16 cellular contexts compared by ENCODE assay signal in genomic region chr21:42747746-42748351, GRCh38.
A peak's percentile ranks its signal among the peaks of the same experiment; 100 is the strongest.
DNase-seq lines count a peak whose midpoint lies in the region; ATAC-seq, FAIRE-seq and TF ChIP-seq lines count a peak whose summit lies in the region.
"Had no signal": no experiment of that assay in that cellular context is flagged by ENCODE, and none has a peak within 500 bp of the region (broad histone marks: within the 10 kb centered on the region; RNA-seq: fewer than 3 reads in every experiment).

No MANE protein-coding gene starts in this region.

- H3K27ac ChIP-seq in Peyer's patch (peak overlapping the region; percentile 55 to 69 (median 66)), gastroesophageal sphincter (peak overlapping the region; percentile 44 to 93 (median 86)), trophoblast cell (ENCODE audit: low read depth, low read length) (no peak overlapping the region)

- H3K4me3 ChIP-seq in Peyer's patch (no peak overlapping the region), gastroesophageal sphincter (no peak overlapping the region), trophoblast cell (ENCODE audit: low read depth, low read length) (no peak overlapping the region)

- no peaks in the 10 kb centered on the region for H3K36me3 Mint-ChIP-seq in CD14-positive monocyte
- H3K36me3 Mint-ChIP-seq: naive B cell had no signal

- WGBS in gastroesophageal sphincter (ENCODE audit: low coverage in 1 of 2), 2 donors, result 36 to 61% methylated on average over 6 to 13 of the region's 15 CpGs
- no CpG with 5 or more reads among the region's 15 CpGs for WGBS in trophoblast cell (ENCODE audit: extremely low coverage, insufficient coverage, insufficient read length)

- POLR2A ChIA-PET in GM10248 (lab: Yijun Ruan, JAX), result no interaction called here

- peaks cover 0 to 6% (median 1%) of the 10 kb centered on the region in 3 donors for H3K27me3 Mint-ChIP-seq in CD14-positive monocyte (ENCODE audit: low read depth in 3 of 3)
- H3K27me3 Mint-ChIP-seq: activated CD4-positive, alpha-beta T cell treated with anti-CD3 and anti-CD28 coated beads for 36 hours had no signal

- no peak overlapping the region for H2BK120ac ChIP-seq in trophoblast cell (ENCODE audit: insufficient read depth, low read length, poor library complexity)

- no peak for FAIRE-seq in GM19239 (lab: Jason Lieb, UNC)
- FAIRE-seq: bronchial epithelial cell had no signal

- no peak for TF ChIP-seq EP300 in gastroesophageal sphincter (IDR thresholded peaks at IDR 0.05)

- no peak overlapping the region for H3K9ac ChIP-seq in trophoblast cell (ENCODE audit: low read length)

- H3K14ac ChIP-seq in trophoblast cell (ENCODE audit: low read length), result peak overlapping the region; percentile 42

- peaks cover 33% of the 10 kb centered on the region for H3K4me1 Mint-ChIP-seq in CD14-positive monocyte

- DNase-seq in CD14-positive monocyte (ENCODE audit: low spot score), result no peak
- peak in 1 of 3 donors; percentile 40 for DNase-seq in Peyer's patch
- DNase-seq in trophoblast cell, result no peak
- DNase-seq in GM10248 (ENCODE audit: extremely low spot score), result no peak
- no peak for DNase-seq in GM19239 (ENCODE audit: insufficient read length, low spot score)
- DNase-seq: activated naive CD4-positive, alpha-beta T cell treated with anti-CD3 and anti-CD28 coated beads, Interleukin-2, amount 50 U/mL, for 16 hours; effector CD8-positive, alpha-beta T cell; IMR-90; naive B cell; NCI-H2081; NCI-H524 had no signal

- no peak overlapping the region for H3K4ac ChIP-seq in trophoblast cell (ENCODE audit: low read depth, low read length)

- H2BK5ac ChIP-seq in trophoblast cell (ENCODE audit: low read depth, low read length, poor library complexity), result no peak overlapping the region

- peak overlapping the region; percentile 35 for H4K12ac ChIP-seq in trophoblast cell (ENCODE audit: low read depth, low read length)

- CTCF ChIA-PET in GM10248 (lab: Yijun Ruan, JAX), result interaction anchor here (1.0 kb wide), 1 partner anchor 40 kb away, joined by 3 read pairs; no protein-coding TSS in a partner anchor

- no peaks in the 10 kb centered on the region for H3K27me3 ChIP-seq in Peyer's patch
- no peaks in the 10 kb centered on the region for H3K27me3 ChIP-seq in gastroesophageal sphincter
- no peaks in the 10 kb centered on the region for H3K27me3 ChIP-seq in trophoblast cell (ENCODE audit: insufficient read depth, low read length)

- no peak for ATAC-seq in gastroesophageal sphincter
- no peak for ATAC-seq in GM21390 (IDR thresholded peaks at IDR 0.05; ENCODE audit: unreplicated experiment)
- ATAC-seq in GM18907 (IDR thresholded peaks at IDR 0.05; ENCODE audit: unreplicated experiment), result no peak

- H3K79me1 ChIP-seq in trophoblast cell (ENCODE audit: low read length), result no peaks in the 10 kb centered on the region

- H3K23ac ChIP-seq in trophoblast cell (ENCODE audit: low read length), result no peak overlapping the region

- peak overlapping the region; percentile 63 for H4K91ac ChIP-seq in trophoblast cell (ENCODE audit: low read depth, low read length)

- H2AFZ ChIP-seq in trophoblast cell (ENCODE audit: insufficient read depth, low read length, poor library complexity), result no peak overlapping the region

- intact Hi-C loops in CD14-positive monocyte (cut with micrococcal nuclease), result loop anchor here in 1 of 2 donors (2.0 kb wide), 1 partner anchor 19 kb away; no protein-coding TSS in a partner anchor

- TF ChIP-seq CTCF in CD14-positive monocyte (IDR thresholded peaks at IDR 0.05), result no peak
- no peak for TF ChIP-seq CTCF in Peyer's patch (IDR thresholded peaks at IDR 0.05)
- TF ChIP-seq CTCF in gastroesophageal sphincter (IDR thresholded peaks at IDR 0.05), result no peak
- TF ChIP-seq CTCF in GM10248 (IDR thresholded peaks at IDR 0.05; ENCODE audit: control extremely low read depth, extremely low read depth, low read depth, missing control alignments), result no peak

- H3K36me3 ChIP-seq in Peyer's patch, result peaks cover 0 to 65% (median 0%) of the 10 kb centered on the region in 3 donors
- peaks cover 0 to 32% of the 10 kb centered on the region in 2 donors for H3K36me3 ChIP-seq in gastroesophageal sphincter
- peaks cover 2 to 6% of the 10 kb centered on the region in 2 experiments for H3K36me3 ChIP-seq in trophoblast cell (ENCODE audit: control insufficient read depth in 1 of 2, insufficient read depth in 2 of 2, low read length in 2 of 2)

- peaks cover 0 to 28% (median 0%) of the 10 kb centered on the region in 4 donors for H3K4me1 ChIP-seq in Peyer's patch
- peaks cover 0 to 65% (median 18%) of the 10 kb centered on the region in 3 donors for H3K4me1 ChIP-seq in gastroesophageal sphincter
- peaks cover 9 to 12% of the 10 kb centered on the region in 2 experiments for H3K4me1 ChIP-seq in trophoblast cell (ENCODE audit: control insufficient read depth in 1 of 2, insufficient read depth in 2 of 2, low read length in 2 of 2)

- no peak overlapping the region for H3K4me3 Mint-ChIP-seq in CD14-positive monocyte

- H3K9me3 ChIP-seq in Peyer's patch, result no peaks in the 10 kb centered on the region
- H3K9me3 ChIP-seq in gastroesophageal sphincter, result no peaks in the 10 kb centered on the region
- no peaks in the 10 kb centered on the region for H3K9me3 ChIP-seq in trophoblast cell (ENCODE audit: insufficient read depth, low read depth, low read length)

- H3K4me2 ChIP-seq in trophoblast cell (ENCODE audit: low read length), result no peak overlapping the region

- H3K18ac ChIP-seq in trophoblast cell (ENCODE audit: low read length), result peak overlapping the region; percentile 7

- H2BK12ac ChIP-seq in trophoblast cell (ENCODE audit: low read length), result peak overlapping the region; percentile 51

- peaks cover 0 to 4% (median 0%) of the 10 kb centered on the region in 7 donors for H3K9me3 Mint-ChIP-seq in CD14-positive monocyte

- no peak overlapping the region for H4K8ac ChIP-seq in trophoblast cell (ENCODE audit: low read depth, low read length)

- peak overlapping the region; percentile 97 to 98 (median 98) for H3K27ac Mint-ChIP-seq in CD14-positive monocyte

- TF ChIP-seq POLR2A in Peyer's patch (IDR thresholded peaks at IDR 0.05), result no peak
- no peak for TF ChIP-seq POLR2A in gastroesophageal sphincter (IDR thresholded peaks at IDR 0.05)

- H2AK5ac ChIP-seq in trophoblast cell (ENCODE audit: low read length), result peak overlapping the region; percentile 13

- no peaks in the 10 kb centered on the region for H3K79me2 ChIP-seq in trophoblast cell (ENCODE audit: control insufficient read depth, insufficient read depth, low read length, poor library complexity)
